In genomic region chrX:70455366-70456202, GRCh38 we compare ENCODE assay signal across 8 cellular contexts. TPM values are rescaled to one million over a fixed set of nuclear protein-coding genes. Genes with fewer than 3 reads are reported as not detected.
DNase-seq lines count a peak whose midpoint lies in the region; ATAC-seq and TF ChIP-seq lines count a peak whose summit lies in the region.

No MANE protein-coding gene starts in this region.

- H4K20me1 ChIP-seq in hepatocyte (ENCODE audit: insufficient read depth, poor library complexity, severe bottlenecking): peaks cover 7% of the 10 kb centered on the region

- POLR2A ChIA-PET in CD4-positive, alpha-beta memory T cell (lab: Charles Lee; ENCODE audit: partially characterized antibody): interaction anchor here (0.9 to 2.6 kb wide), 4 partner anchors 15 to 322 kb away, joined by 3 to 12 read pairs (median 4); partner anchors contain the start of gene IGBP1
- POLR2A ChIA-PET in activated CD4-positive, alpha-beta memory T cell treated with anti-CD3 and anti-CD28 coated beads for 36 hours (lab: Charles Lee): interaction anchor here (1.1 to 1.9 kb wide), 2 partner anchors 22 to 137 kb away, joined by 3 to 4 read pairs; no protein-coding TSS in a partner anchor

- H3K9me2 ChIP-seq in hepatocyte (replicated peaks; ENCODE audit: insufficient read depth): no peaks in the 10 kb centered on the region

- no peak for DNase-seq in CD4-positive, alpha-beta memory T cell
- peak; percentile 13 for DNase-seq in activated CD4-positive, alpha-beta memory T cell treated with anti-CD3 and anti-CD28 coated beads for 36 hours
- DNase-seq in hepatocyte (ENCODE audit: low spot score): peak; percentile 50
- no peak for DNase-seq in stimulated activated effector memory CD8-positive, alpha-beta T cell treated with anti-CD3 and anti-CD28 coated beads, Interleukin-12 subunit alpha, Interleukin-12 subunit beta, amount 100 ng/mL, for 72 hours (ENCODE audit: low spot score in 2 of 2)
- no peak for DNase-seq in GF-D8 (lab: John Stamatoyannopoulos, UW)
- DNase-seq in NK-92 (lab: John Stamatoyannopoulos, UW; ENCODE audit: unreplicated experiment): no peak

- H3K27ac Mint-ChIP-seq in CD4-positive, alpha-beta memory T cell: peak overlapping the region; percentile 78 to 92 (median 86)
- peak overlapping the region; percentile 83 for H3K27ac Mint-ChIP-seq in activated CD4-positive, alpha-beta memory T cell treated with anti-CD3 and anti-CD28 coated beads for 36 hours
- peak overlapping the region; percentile 94 for H3K27ac Mint-ChIP-seq in stimulated activated effector memory CD8-positive, alpha-beta T cell treated with anti-CD3 and anti-CD28 coated beads, Interleukin-12 subunit alpha, Interleukin-12 subunit beta, amount 100 ng/mL, for 72 hours

- no peaks in the 10 kb centered on the region for H3K27me3 ChIP-seq in CD4-positive, alpha-beta memory T cell (ENCODE audit: insufficient read depth, low read length)
- no peaks in the 10 kb centered on the region for H3K27me3 ChIP-seq in hepatocyte

- peak overlapping the region; percentile 57 to 60 for H3K4me3 ChIP-seq in CD4-positive, alpha-beta memory T cell (ENCODE audit: low read length in 2 of 2)
- peak overlapping the region; percentile 52 for H3K4me3 ChIP-seq in hepatocyte

- peaks cover 0 to 10% of the 10 kb centered on the region in 2 donors for H3K36me3 Mint-ChIP-seq in CD4-positive, alpha-beta memory T cell
- H3K36me3 Mint-ChIP-seq in activated CD4-positive, alpha-beta memory T cell treated with anti-CD3 and anti-CD28 coated beads for 36 hours: peaks cover 4% of the 10 kb centered on the region
- H3K36me3 Mint-ChIP-seq in stimulated activated effector memory CD8-positive, alpha-beta T cell treated with anti-CD3 and anti-CD28 coated beads, Interleukin-12 subunit alpha, Interleukin-12 subunit beta, amount 100 ng/mL, for 72 hours: peaks cover 14% of the 10 kb centered on the region

- no peaks in the 10 kb centered on the region for H3K27me3 Mint-ChIP-seq in CD4-positive, alpha-beta memory T cell
- no peaks in the 10 kb centered on the region for H3K27me3 Mint-ChIP-seq in activated CD4-positive, alpha-beta memory T cell treated with anti-CD3 and anti-CD28 coated beads for 36 hours

- CTCF ChIA-PET in CD4-positive, alpha-beta memory T cell (lab: Charles Lee; ENCODE audit: partially characterized antibody): interaction anchor here (1.2 to 3.3 kb wide), 4 partner anchors 11 to 322 kb away, joined by 4 to 11 read pairs (median 6); partner anchors contain the start of genes DLG3 and IGBP1
- CTCF ChIA-PET in activated CD4-positive, alpha-beta memory T cell treated with anti-CD3 and anti-CD28 coated beads for 36 hours (lab: Charles Lee): interaction anchor here (0.7 to 2.2 kb wide), 8 partner anchors 50 to 1603 kb away, joined by 3 to 7 read pairs (median 4); partner anchors contain the start of gene IGBP1

- H3K4me3 Mint-ChIP-seq in CD4-positive, alpha-beta memory T cell: peak overlapping the region; percentile 72 to 90 (median 86)
- peak overlapping the region; percentile 76 for H3K4me3 Mint-ChIP-seq in activated CD4-positive, alpha-beta memory T cell treated with anti-CD3 and anti-CD28 coated beads for 36 hours
- peak overlapping the region; percentile 89 for H3K4me3 Mint-ChIP-seq in stimulated activated effector memory CD8-positive, alpha-beta T cell treated with anti-CD3 and anti-CD28 coated beads, Interleukin-12 subunit alpha, Interleukin-12 subunit beta, amount 100 ng/mL, for 72 hours

- peaks cover 44% of the 10 kb centered on the region for H3K79me2 ChIP-seq in hepatocyte

- peak; percentile 44 for ATAC-seq in HG02610 (IDR thresholded peaks at IDR 0.05; ENCODE audit: unreplicated experiment)
- ATAC-seq in stimulated activated effector memory CD8-positive, alpha-beta T cell treated with anti-CD3 and anti-CD28 coated beads, Interleukin-12 subunit alpha, Interleukin-12 subunit beta, amount 100 ng/mL, for 72 hours: no peak
- no peak for ATAC-seq in GM18519 (IDR thresholded peaks at IDR 0.05; ENCODE audit: low FRiP score, unreplicated experiment)

- peaks cover 24 to 48% (median 33%) of the 10 kb centered on the region in 4 donors for H3K4me1 Mint-ChIP-seq in CD4-positive, alpha-beta memory T cell
- peaks cover 30% of the 10 kb centered on the region for H3K4me1 Mint-ChIP-seq in activated CD4-positive, alpha-beta memory T cell treated with anti-CD3 and anti-CD28 coated beads for 36 hours (ENCODE audit: low read depth)
- peaks cover 46% of the 10 kb centered on the region for H3K4me1 Mint-ChIP-seq in stimulated activated effector memory CD8-positive, alpha-beta T cell treated with anti-CD3 and anti-CD28 coated beads, Interleukin-12 subunit alpha, Interleukin-12 subunit beta, amount 100 ng/mL, for 72 hours

- H3K9me3 ChIP-seq in CD4-positive, alpha-beta memory T cell (ENCODE audit: control insufficient read depth in 1 of 2, low read length in 2 of 2): no peaks in the 10 kb centered on the region
- H3K9me3 ChIP-seq in hepatocyte (ENCODE audit: low read depth): no peaks in the 10 kb centered on the region

- intact Hi-C loops in CD4-positive, alpha-beta memory T cell (cut with micrococcal nuclease): loop anchor here (2.0 kb wide), 1 partner anchor 21 kb away; no protein-coding TSS in a partner anchor
- intact Hi-C loops in activated CD4-positive, alpha-beta memory T cell treated with anti-CD3 and anti-CD28 coated beads for 36 hours (cut with micrococcal nuclease): loop anchor here (1.0 to 5.0 kb wide), 5 partner anchors 49 to 827 kb away; partner anchors contain the start of gene NONO

- no peak for TF ChIP-seq CTCF in hepatocyte (IDR thresholded peaks at IDR 0.05; ENCODE audit: poor library complexity)

- peaks cover 33% of the 10 kb centered on the region for H3K4me1 ChIP-seq in CD4-positive, alpha-beta memory T cell (ENCODE audit: insufficient read depth, low read length)
- peaks cover 7% of the 10 kb centered on the region for H3K4me1 ChIP-seq in hepatocyte (ENCODE audit: insufficient read depth)

- peak overlapping the region; percentile 60 for H3K27ac ChIP-seq in CD4-positive, alpha-beta memory T cell (ENCODE audit: low read depth, low read length)
- H3K27ac ChIP-seq in hepatocyte: peak overlapping the region; percentile 96

- no peaks in the 10 kb centered on the region for H3K36me3 ChIP-seq in CD4-positive, alpha-beta memory T cell (ENCODE audit: insufficient read depth, low read length)
- no peaks in the 10 kb centered on the region for H3K36me3 ChIP-seq in hepatocyte (replicated peaks; ENCODE audit: insufficient read depth, low read depth)

- peak overlapping the region; percentile 82 for H3K4me2 ChIP-seq in hepatocyte

- H3K9me3 Mint-ChIP-seq in CD4-positive, alpha-beta memory T cell: no peaks in the 10 kb centered on the region
- H3K9me3 Mint-ChIP-seq in activated CD4-positive, alpha-beta memory T cell treated with anti-CD3 and anti-CD28 coated beads for 36 hours: no peaks in the 10 kb centered on the region
- H3K9me3 Mint-ChIP-seq in stimulated activated effector memory CD8-positive, alpha-beta T cell treated with anti-CD3 and anti-CD28 coated beads, Interleukin-12 subunit alpha, Interleukin-12 subunit beta, amount 100 ng/mL, for 72 hours: no peaks in the 10 kb centered on the region

- WGBS in hepatocyte (ENCODE audit: low lambda C conversion rate, missing lambda C conversion rate): 43% methylated on average over 30 of the region's 32 CpGs

- peak overlapping the region; percentile 68 for H2AFZ ChIP-seq in hepatocyte

RNA-seq across cellular contexts. Expression of gene DLG3, which starts 10.9 kb away (rescaled TPM):
- 10 to 100 TPM; 12.4 to 14.2 TPM for total RNA-seq in CD4-positive, alpha-beta memory T cell
- 10 to 100 TPM in 1 of 2 donors, 1 to 10 TPM in 1; 5.3 to 11.6 TPM for polyA plus RNA-seq in CD4-positive, alpha-beta memory T cell
- total RNA-seq in activated CD4-positive, alpha-beta memory T cell treated with anti-CD3 and anti-CD28 coated beads for 36 hours: 10 to 100 TPM; 25.4 to 25.5 TPM
- total RNA-seq in hepatocyte: 17.7 and 28.5 TPM in 2 replicates
- polyA plus RNA-seq in hepatocyte: 9.6 and 13.5 TPM in 2 replicates

RNA-seq across cellular contexts. Expression of gene GDPD2, which starts 32.5 kb away (rescaled TPM):
- not detected for total RNA-seq in CD4-positive, alpha-beta memory T cell
- not detected for polyA plus RNA-seq in CD4-positive, alpha-beta memory T cell
- not detected for total RNA-seq in activated CD4-positive, alpha-beta memory T cell treated with anti-CD3 and anti-CD28 coated beads for 36 hours
- total RNA-seq in hepatocyte: 1.6 TPM in 2 replicates
- polyA plus RNA-seq in hepatocyte: 2.2 and 2.3 TPM in 2 replicates

Comparison
In these comparisons a context has a peak if more than half of its experiments do, and no peak if none do; other contexts are left out.
1. DNase-seq: peak in activated CD4-positive, alpha-beta memory T cell treated with anti-CD3 and anti-CD28 coated beads for 36 hours (single experiment) and hepatocyte (single experiment); none in CD4-positive, alpha-beta memory T cell (0 of 5), stimulated activated effector memory CD8-positive, alpha-beta T cell treated with anti-CD3 and anti-CD28 coated beads, Interleukin-12 subunit alpha, Interleukin-12 subunit beta, amount 100 ng/mL, for 72 hours (0 of 2), GF-D8 (single experiment) and NK-92 (single experiment).
2. Peak in every context shown above with its lines, with median percentiles within 50 percentile points of each other: H3K27ac Mint-ChIP-seq and H3K4me3 Mint-ChIP-seq.